28 cellular contexts compared by ENCODE assay signal in genomic region chr2:17574406-17575073, GRCh38. TPM values are rescaled to one million over a fixed set of nuclear protein-coding genes. Genes with fewer than 3 reads are reported as not detected.
"Had no signal": no experiment of that assay in that cellular context is flagged by ENCODE, and none has a peak within 500 bp of the region (broad histone marks: within the 10 kb centered on the region; RNA-seq: fewer than 3 reads in every experiment).

No MANE protein-coding gene starts in this region.

- H3K27me3 ChIP-seq: brain microvascular endothelial cell, Peyer's patch, SJSA1 had no signal

- H3K4me1 ChIP-seq: Peyer's patch, SJSA1 had no signal

- FAIRE-seq: TTC549 had no signal

- H3K4me2 ChIP-seq: SK-N-SH had no signal

- H3K9me3 ChIP-seq: Peyer's patch, SJSA1, SK-N-SH had no signal

- H3K27ac ChIP-seq: brain microvascular endothelial cell, Peyer's patch, SJSA1 had no signal

- DNase-seq: activated CD4-positive, alpha-beta memory T cell treated with anti-CD3 and anti-CD28 coated beads for 36 hours; activated CD4-positive, alpha-beta T cell treated with anti-CD3 and anti-CD28 coated beads for 36 hours; activated CD4-positive, alpha-beta T cell treated with anti-CD3 and anti-CD28 coated beads, Interleukin-2, amount 10 ng/mL, durations not matched to agents 7 days and 5 days; activated CD8-positive, alpha-beta memory T cell treated with anti-CD3 and anti-CD28 coated beads, Interleukin-2, amount 50 U/mL, for 4 hours; activated gamma-delta T cell treated with Interleukin-2 at 50 U/mL for 16 hours; activated naive CD4-positive, alpha-beta T cell treated with anti-CD3 and anti-CD28 coated beads, Interleukin-2, amount 10 ng/mL, durations not matched to agents 7 days and 5 days; activated naive CD8-positive, alpha-beta T cell treated with anti-CD3 and anti-CD28 coated beads, Interleukin-2, amount 50 U/mL, for 24 hours; activated T-cell treated with anti-CD3 and anti-CD28 coated beads for 4 hours; activated T-cell treated with anti-CD3 and anti-CD28 coated beads, Interleukin-2, amount 50 U/mL, for 4 hours; brain microvascular endothelial cell; central memory CD4-positive, alpha-beta T cell; Karpas-422; KBM-7; NCI-H1048; NCI-H1417; NCI-H146; NCI-H187; NCI-H2029 treated with DMSO at 0.1 percent for 48 hours; NCI-H2107; NCI-H2171; NCI-H524 treated with DMSO at 0.1 percent for 48 hours; Peyer's patch; RPMI8226; SHP77 treated with DMSO at 0.1 percent for 48 hours; SK-N-SH had no signal

- H3K36me3 ChIP-seq: brain microvascular endothelial cell, Peyer's patch, SJSA1 had no signal

- H3K4me3 ChIP-seq: Peyer's patch, SJSA1 had no signal

- H3K9ac ChIP-seq: SK-N-SH had no signal

- ATAC-seq: activated CD4-positive, alpha-beta T cell treated with anti-CD3 and anti-CD28 coated beads for 36 hours; activated CD4-positive, CD25-positive, alpha-beta regulatory T cell treated with anti-CD3 and anti-CD28 coated beads, Interleukin-2, amount 50 U/mL, for 24 hours; activated naive CD8-positive, alpha-beta T cell treated with anti-CD3 and anti-CD28 coated beads, Interleukin-2, amount 50 U/mL, for 24 hours; activated T-cell treated with anti-CD3 and anti-CD28 coated beads, Interleukin-2, amount 50 U/mL, for 4 hours had no signal

RNA-seq across cellular contexts. Expression of gene RAD51AP2, which starts 56.3 kb away (rescaled TPM):
- polyA plus RNA-seq: SK-N-SH had no signal
